ENCODE assay signal across 12 cellular contexts in genomic region chr2:181570833-181571661, GRCh38.
DNase-seq lines count a peak whose midpoint lies in the region; ATAC-seq and TF ChIP-seq lines count a peak whose summit lies in the region.
"Had no signal": no experiment of that assay in that cellular context is flagged by ENCODE, and none has a peak within 500 bp of the region (broad histone marks: within the 10 kb centered on the region; RNA-seq: fewer than 3 reads in every experiment).

No MANE protein-coding gene starts in this region.

- ATAC-seq in SK-N-SH treated with all-trans-retinoic acid at 6 μM for 48 hours, result no peak
- no peak for ATAC-seq in GM18519 (IDR thresholded peaks at IDR 0.05; ENCODE audit: low FRiP score, unreplicated experiment)
- ATAC-seq: activated CD8-positive, alpha-beta memory T cell treated with anti-CD3 and anti-CD28 coated beads, Interleukin-2, amount 10 ng/mL, durations not matched to agents 7 days and 5 days; K562 had no signal

- H3K9me2 ChIP-seq in SK-N-SH, result no peaks in the 10 kb centered on the region

- DNase-seq in SK-N-SH (no peak), NB4 (ENCODE audit: low read depth) (peak; percentile 31), dermis blood vessel endothelial cell (peak; percentile 27), smooth muscle cell (lab: John Stamatoyannopoulos, UW; ENCODE audit: unreplicated experiment) (no peak), cerebellar nuclear complex (lab: John Stamatoyannopoulos, UW) (no peak), NCI-H2029 (lab: John Stamatoyannopoulos, UW) (no peak)
- DNase-seq: activated CD8-positive, alpha-beta memory T cell treated with anti-CD3 and anti-CD28 coated beads, Interleukin-2, amount 10 ng/mL, durations not matched to agents 7 days and 5 days; C1 segment of cervical spinal cord; immature natural killer cell had no signal

- H3K79me2 ChIP-seq in SK-N-SH (ENCODE audit: insufficient read depth), result no peaks in the 10 kb centered on the region
- H3K79me2 ChIP-seq in smooth muscle cell (ENCODE audit: low read depth), result no peaks in the 10 kb centered on the region

- TF ChIP-seq POLR2A in NB4 (IDR thresholded peaks at IDR 0.05; ENCODE audit: extremely low read depth, insufficient read length), result no peak

- TF ChIP-seq CTCF in SK-N-SH (IDR thresholded peaks at IDR 0.05), result peak; percentile 58
- peak; percentile 9 for TF ChIP-seq CTCF in NB4 (IDR thresholded peaks at IDR 0.05; ENCODE audit: low read depth, low read length)
- TF ChIP-seq CTCF in smooth muscle cell (IDR thresholded peaks at IDR 0.05; ENCODE audit: borderline replicate concordance, insufficient read depth, poor library complexity, severe bottlenecking), result peak; percentile 18

- H3K9me3 ChIP-seq in SK-N-SH, result no peaks in the 10 kb centered on the region
- H3K9me3 ChIP-seq in smooth muscle cell (replicated peaks; ENCODE audit: low read depth), result no peaks in the 10 kb centered on the region

- H3K4me3 ChIP-seq in SK-N-SH (ENCODE audit: low read depth in 2 of 2, low read length in 1 of 2) (no peak overlapping the region), NB4 (ENCODE audit: low read depth, low read length) (peak overlapping the region; percentile 25), smooth muscle cell (no peak overlapping the region)
- H3K4me3 ChIP-seq: K562 had no signal

- H3K4me1 ChIP-seq in SK-N-SH (ENCODE audit: control insufficient read depth in 1 of 2, insufficient read depth in 2 of 2, low read depth in 1 of 2, low read length in 1 of 2) (peaks cover 0 to 3% of the 10 kb centered on the region in 2 experiments; a peak in 1 of 4 replicates), smooth muscle cell (ENCODE audit: low read depth) (no peaks in the 10 kb centered on the region)

- 0 out of 2 replicates have a peak overlapping the region, but pooled peaks have one; percentile 9 for H2AFZ ChIP-seq in SK-N-SH (ENCODE audit: low read depth)
- no peak overlapping the region for H2AFZ ChIP-seq in smooth muscle cell (ENCODE audit: low read depth)

- CTCF ChIA-PET in SK-N-SH (lab: Yijun Ruan, JAX), result interaction anchor here (0.8 to 7.3 kb wide), 12 partner anchors 9 to 1446 kb away, joined by 3 to 213 read pairs (median 4); partner anchors contain the start of gene CERKL

- H3K27ac ChIP-seq in SK-N-SH (ENCODE audit: low read depth in 2 of 2, low read length in 1 of 2) (no peak overlapping the region), smooth muscle cell (ENCODE audit: low read depth) (no peak overlapping the region)

- TF ChIP-seq EP300 in SK-N-SH (IDR thresholded peaks at IDR 0.05; ENCODE audit: borderline replicate concordance in 1 of 2, low read depth in 1 of 2, low read length in 1 of 2), result no peak

- peak; percentile 48 for TF ChIP-seq RAD21 in SK-N-SH (IDR thresholded peaks at IDR 0.05; ENCODE audit: low read length)

- no peak overlapping the region for H3K4me2 ChIP-seq in SK-N-SH
- no peak overlapping the region for H3K4me2 ChIP-seq in smooth muscle cell

- H3F3A ChIP-seq in SK-N-SH (replicated peaks; ENCODE audit: insufficient read depth), result no peaks in the 10 kb centered on the region
- H3F3A ChIP-seq in smooth muscle cell (ENCODE audit: low read depth), result no peaks in the 10 kb centered on the region

- H3K36me3 ChIP-seq in SK-N-SH (replicated peaks in 1 of 2; ENCODE audit: control insufficient read depth in 1 of 2, insufficient read depth in 2 of 2, low read length in 1 of 2) (no peaks in the 10 kb centered on the region), smooth muscle cell (ENCODE audit: low read depth) (no peaks in the 10 kb centered on the region)

- no peaks in the 10 kb centered on the region for H4K20me1 ChIP-seq in SK-N-SH (ENCODE audit: insufficient read depth)
- H4K20me1 ChIP-seq in smooth muscle cell (ENCODE audit: low read depth), result no peaks in the 10 kb centered on the region

- H3K27me3 ChIP-seq in SK-N-SH (ENCODE audit: insufficient read depth) (no peaks in the 10 kb centered on the region), smooth muscle cell (ENCODE audit: low read depth) (no peaks in the 10 kb centered on the region)

- POLR2A ChIA-PET in SK-N-SH (lab: Yijun Ruan, JAX), result no interaction called here

- 81% methylated on average over 4 of the region's 4 CpGs for WGBS in SK-N-SH (ENCODE audit: low lambda C conversion rate)
- 84% methylated on average over 4 of the region's 4 CpGs for whole genome bisulfite sequencing in smooth muscle cell (ENCODE audit: low lambda C conversion rate)

- H3K9ac ChIP-seq in SK-N-SH (no peak overlapping the region), smooth muscle cell (ENCODE audit: low read depth) (no peak overlapping the region)

TF ChIP-seq in SK-N-SH, 30 proteins besides CTCF, POLR2A, EP300 and RAD21 (continues in another document):
- TF ChIP-seq, protein P1, sequence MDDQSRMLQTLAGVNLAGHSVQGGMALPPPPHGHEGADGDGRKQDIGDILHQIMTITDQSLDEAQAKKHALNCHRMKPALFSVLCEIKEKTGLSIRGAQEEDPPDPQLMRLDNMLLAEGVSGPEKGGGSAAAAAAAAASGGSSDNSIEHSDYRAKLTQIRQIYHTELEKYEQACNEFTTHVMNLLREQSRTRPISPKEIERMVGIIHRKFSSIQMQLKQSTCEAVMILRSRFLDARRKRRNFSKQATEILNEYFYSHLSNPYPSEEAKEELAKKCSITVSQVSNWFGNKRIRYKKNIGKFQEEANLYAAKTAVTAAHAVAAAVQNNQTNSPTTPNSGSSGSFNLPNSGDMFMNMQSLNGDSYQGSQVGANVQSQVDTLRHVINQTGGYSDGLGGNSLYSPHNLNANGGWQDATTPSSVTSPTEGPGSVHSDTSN (IDR thresholded peaks at IDR 0.05), result no peak
- TF ChIP-seq TAF1 (IDR thresholded peaks at IDR 0.05; ENCODE audit: borderline replicate concordance, low read depth, low read length) (no peak), SMC3 (IDR thresholded peaks at IDR 0.05; ENCODE audit: low read depth, low read length) (no peak), NFIC (IDR thresholded peaks at IDR 0.05; ENCODE audit: borderline replicate concordance) (no peak), NRF1 (IDR thresholded peaks at IDR 0.05; ENCODE audit: low read depth, low read length) (no peak), EZH2phosphoT487 (IDR thresholded peaks at IDR 0.05; ENCODE audit: borderline replicate concordance, low read depth) (no peak), SIN3A (IDR thresholded peaks at IDR 0.05; ENCODE audit: borderline replicate concordance, low read depth, low read length) (no peak)
- TF ChIP-seq, protein P2, sequence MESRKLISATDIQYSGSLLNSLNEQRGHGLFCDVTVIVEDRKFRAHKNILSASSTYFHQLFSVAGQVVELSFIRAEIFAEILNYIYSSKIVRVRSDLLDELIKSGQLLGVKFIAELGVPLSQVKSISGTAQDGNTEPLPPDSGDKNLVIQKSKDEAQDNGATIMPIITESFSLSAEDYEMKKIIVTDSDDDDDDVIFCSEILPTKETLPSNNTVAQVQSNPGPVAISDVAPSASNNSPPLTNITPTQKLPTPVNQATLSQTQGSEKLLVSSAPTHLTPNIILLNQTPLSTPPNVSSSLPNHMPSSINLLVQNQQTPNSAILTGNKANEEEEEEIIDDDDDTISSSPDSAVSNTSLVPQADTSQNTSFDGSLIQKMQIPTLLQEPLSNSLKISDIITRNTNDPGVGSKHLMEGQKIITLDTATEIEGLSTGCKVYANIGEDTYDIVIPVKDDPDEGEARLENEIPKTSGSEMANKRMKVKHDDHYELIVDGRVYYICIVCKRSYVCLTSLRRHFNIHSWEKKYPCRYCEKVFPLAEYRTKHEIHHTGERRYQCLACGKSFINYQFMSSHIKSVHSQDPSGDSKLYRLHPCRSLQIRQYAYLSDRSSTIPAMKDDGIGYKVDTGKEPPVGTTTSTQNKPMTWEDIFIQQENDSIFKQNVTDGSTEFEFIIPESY (IDR thresholded peaks at IDR 0.05; ENCODE audit: borderline replicate concordance, low read depth), result no peak

TF ChIP-seq in SK-N-SH treated with all-trans-retinoic acid at 6 μM for 48 hours, 23 proteins besides CTCF, POLR2A, EP300 and RAD21 (continues in another document):
- TF ChIP-seq, protein P3, sequence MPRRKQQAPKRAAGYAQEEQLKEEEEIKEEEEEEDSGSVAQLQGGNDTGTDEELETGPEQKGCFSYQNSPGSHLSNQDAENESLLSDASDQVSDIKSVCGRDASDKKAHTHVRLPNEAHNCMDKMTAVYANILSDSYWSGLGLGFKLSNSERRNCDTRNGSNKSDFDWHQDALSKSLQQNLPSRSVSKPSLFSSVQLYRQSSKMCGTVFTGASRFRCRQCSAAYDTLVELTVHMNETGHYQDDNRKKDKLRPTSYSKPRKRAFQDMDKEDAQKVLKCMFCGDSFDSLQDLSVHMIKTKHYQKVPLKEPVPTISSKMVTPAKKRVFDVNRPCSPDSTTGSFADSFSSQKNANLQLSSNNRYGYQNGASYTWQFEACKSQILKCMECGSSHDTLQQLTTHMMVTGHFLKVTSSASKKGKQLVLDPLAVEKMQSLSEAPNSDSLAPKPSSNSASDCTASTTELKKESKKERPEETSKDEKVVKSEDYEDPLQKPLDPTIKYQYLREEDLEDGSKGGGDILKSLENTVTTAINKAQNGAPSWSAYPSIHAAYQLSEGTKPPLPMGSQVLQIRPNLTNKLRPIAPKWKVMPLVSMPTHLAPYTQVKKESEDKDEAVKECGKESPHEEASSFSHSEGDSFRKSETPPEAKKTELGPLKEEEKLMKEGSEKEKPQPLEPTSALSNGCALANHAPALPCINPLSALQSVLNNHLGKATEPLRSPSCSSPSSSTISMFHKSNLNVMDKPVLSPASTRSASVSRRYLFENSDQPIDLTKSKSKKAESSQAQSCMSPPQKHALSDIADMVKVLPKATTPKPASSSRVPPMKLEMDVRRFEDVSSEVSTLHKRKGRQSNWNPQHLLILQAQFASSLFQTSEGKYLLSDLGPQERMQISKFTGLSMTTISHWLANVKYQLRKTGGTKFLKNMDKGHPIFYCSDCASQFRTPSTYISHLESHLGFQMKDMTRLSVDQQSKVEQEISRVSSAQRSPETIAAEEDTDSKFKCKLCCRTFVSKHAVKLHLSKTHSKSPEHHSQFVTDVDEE (CRISPR knock-in tag; IDR thresholded peaks at IDR 0.05), result no peak
- TF ChIP-seq TCF4 (CRISPR knock-in tag; IDR thresholded peaks at IDR 0.05; ENCODE audit: borderline replicate concordance) (no peak), ZNF70 (CRISPR knock-in tag; IDR thresholded peaks at IDR 0.05) (no peak), ZFP30 (CRISPR knock-in tag; IDR thresholded peaks at IDR 0.05) (no peak), OSR1 (CRISPR knock-in tag; IDR thresholded peaks at IDR 0.05) (no peak), ZC3H10 (CRISPR knock-in tag; IDR thresholded peaks at IDR 0.05) (no peak), SNAI2 (CRISPR knock-in tag; IDR thresholded peaks at IDR 0.05) (no peak), CREB5 (CRISPR knock-in tag; IDR thresholded peaks at IDR 0.05; ENCODE audit: low read depth) (no peak)

Comparison
In these comparisons a context has a peak if more than half of its experiments do, and no peak if none do; other contexts are left out.
1. DNase-seq: peak in NB4 (single experiment) and dermis blood vessel endothelial cell (single experiment); none in SK-N-SH (single experiment), smooth muscle cell (single experiment), cerebellar nuclear complex (0 of 2) and NCI-H2029 (single experiment).
2. Peak in every context shown above with its lines, with median percentiles within 50 percentile points of each other: CTCF ChIP-seq.